Comparison of ENCODE assay signal across 8 cellular contexts in genomic region chr17:76383645-76384221, GRCh38. TPM values are rescaled to one million over a fixed set of nuclear protein-coding genes. Genes with fewer than 3 reads are reported as not detected.
DNase-seq lines count a peak whose midpoint lies in the region; ATAC-seq, FAIRE-seq and TF ChIP-seq lines count a peak whose summit lies in the region.

No MANE protein-coding gene starts in this region.

- H3K4me2 ChIP-seq in astrocyte (ENCODE audit: low read length) (peak overlapping the region; percentile 86), smooth muscle cell (peak overlapping the region; percentile 99)

- H3K4me1 ChIP-seq in astrocyte (ENCODE audit: insufficient read depth, low read length) (peaks cover 45% of the 10 kb centered on the region), smooth muscle cell (ENCODE audit: low read depth) (peaks cover 13% of the 10 kb centered on the region)

- H3K27ac ChIP-seq in astrocyte (ENCODE audit: low read depth, low read length): peak overlapping the region; percentile 99
- peak overlapping the region; percentile 89 for H3K27ac ChIP-seq in smooth muscle cell (ENCODE audit: low read depth)

- POLR2A ChIA-PET in GM10248 (lab: Yijun Ruan, JAX): interaction anchor here (1.3 kb wide), 1 partner anchor 115 kb away, joined by 4 read pairs; no protein-coding TSS in a partner anchor

- H3K36me3 Mint-ChIP-seq in astrocyte (ENCODE audit: low read depth, unreplicated experiment): peaks cover 3% of the 10 kb centered on the region

- CTCF ChIA-PET in GM10248 (lab: Yijun Ruan, JAX): interaction anchor here (0.9 to 7.7 kb wide), 15 partner anchors 10 to 370 kb away, joined by 3 to 109 read pairs (median 4); partner anchors contain the start of gene PRPSAP1

- H3K27me3 Mint-ChIP-seq in astrocyte (ENCODE audit: low read depth, unreplicated experiment): no peaks in the 10 kb centered on the region

- peak; percentile 16 for ATAC-seq in HG02763 (IDR thresholded peaks at IDR 0.05; ENCODE audit: unreplicated experiment)
- no peak for ATAC-seq in HG02852 (IDR thresholded peaks at IDR 0.05; ENCODE audit: unreplicated experiment)

- FAIRE-seq in astrocyte (lab: Jason Lieb, UNC): no peak

- H3K9me3 ChIP-seq in astrocyte (ENCODE audit: insufficient read depth, low read depth, low read length) (no peaks in the 10 kb centered on the region), smooth muscle cell (replicated peaks; ENCODE audit: low read depth) (no peaks in the 10 kb centered on the region)

- H3K79me2 ChIP-seq in astrocyte (ENCODE audit: insufficient read depth, low read length) (peaks cover 67% of the 10 kb centered on the region), smooth muscle cell (ENCODE audit: low read depth) (no peaks in the 10 kb centered on the region)

- DNase-seq in GM10248 (ENCODE audit: extremely low spot score) (peak; percentile 62), RPMI8226 (peak; percentile 71), astrocyte (ENCODE audit: low read depth) (peak; percentile 50), smooth muscle cell (lab: John Stamatoyannopoulos, UW; ENCODE audit: unreplicated experiment) (peak; percentile 67), GOT3 (lab: John Stamatoyannopoulos, UW) (no peak)

- H3K9ac ChIP-seq in astrocyte (ENCODE audit: low read length): peak overlapping the region; percentile 99
- peak overlapping the region; percentile 90 for H3K9ac ChIP-seq in smooth muscle cell (ENCODE audit: low read depth)

- H3F3A ChIP-seq in smooth muscle cell (ENCODE audit: low read depth): peaks cover 6% of the 10 kb centered on the region

- peak overlapping the region; percentile 88 for H3K27ac Mint-ChIP-seq in astrocyte (ENCODE audit: unreplicated experiment)

- H3K9me3 Mint-ChIP-seq in astrocyte (ENCODE audit: unreplicated experiment): no peaks in the 10 kb centered on the region

- H4K20me1 ChIP-seq in astrocyte (ENCODE audit: insufficient read depth, low read length): peaks cover 30% of the 10 kb centered on the region
- peaks cover 18% of the 10 kb centered on the region for H4K20me1 ChIP-seq in smooth muscle cell (ENCODE audit: low read depth)

- peaks cover 17% of the 10 kb centered on the region for H3K36me3 ChIP-seq in astrocyte (ENCODE audit: insufficient read depth, low read length)
- H3K36me3 ChIP-seq in smooth muscle cell (ENCODE audit: low read depth): no peaks in the 10 kb centered on the region

- under 1% methylated on average over 47 of the region's 58 CpGs for WGBS in smooth muscle cell (ENCODE audit: low lambda C conversion rate)

- H3K4me3 ChIP-seq in astrocyte (ENCODE audit: insufficient read depth, low read depth, low read length) (peak overlapping the region; percentile 86), iPS-11a (ENCODE audit: low read depth, low read length) (peak overlapping the region; percentile 30), smooth muscle cell (peak overlapping the region; percentile 84)

- H3K4me3 Mint-ChIP-seq in astrocyte (ENCODE audit: unreplicated experiment): peak overlapping the region; percentile 88

- H3K4me1 Mint-ChIP-seq in astrocyte (ENCODE audit: low read depth, unreplicated experiment): peaks cover 12% of the 10 kb centered on the region

- peak; percentile 6 for TF ChIP-seq CTCF in GM10248 (IDR thresholded peaks at IDR 0.05; ENCODE audit: control extremely low read depth, extremely low read depth, low read depth, missing control alignments)
- no peak for TF ChIP-seq CTCF in astrocyte (IDR thresholded peaks at IDR 0.05; ENCODE audit: insufficient read depth, low read depth, low read length)
- no peak for TF ChIP-seq CTCF in smooth muscle cell (IDR thresholded peaks at IDR 0.05; ENCODE audit: borderline replicate concordance, insufficient read depth, poor library complexity, severe bottlenecking)

- H2AFZ ChIP-seq in astrocyte (ENCODE audit: low read depth, low read length): no peak overlapping the region
- peak overlapping the region; percentile 63 for H2AFZ ChIP-seq in smooth muscle cell (ENCODE audit: low read depth)

- H3K27me3 ChIP-seq in astrocyte (ENCODE audit: insufficient read depth, low read length) (no peaks in the 10 kb centered on the region), smooth muscle cell (ENCODE audit: low read depth) (no peaks in the 10 kb centered on the region)

RNA-seq across cellular contexts. Expression of gene SPHK1, which starts 0.7 kb away (rescaled TPM):
- total RNA-seq in astrocyte: 34.8 TPM in 2 replicates
- 8.3 and 20.1 TPM in 2 replicates for total RNA-seq in smooth muscle cell
- 24.8 and 27.4 TPM in 2 replicates for polyA plus RNA-seq in smooth muscle cell

RNA-seq across cellular contexts. Expression of gene PRPSAP1, which starts 30.0 kb away (rescaled TPM):
- 33.3 and 36.2 TPM in 2 replicates for total RNA-seq in astrocyte
- 27.1 and 43.6 TPM in 2 replicates for total RNA-seq in smooth muscle cell
- 35.7 and 51.5 TPM in 2 replicates for polyA plus RNA-seq in smooth muscle cell

Comparison
In these comparisons a context has a peak if more than half of its experiments do, and no peak if none do; other contexts are left out.
1. H3K4me3 ChIP-seq: peak in every context shown above with its lines; median percentile 86 in astrocyte; 84 in smooth muscle cell; 30 in iPS-11a.